21 cellular contexts compared by ENCODE assay signal in genomic region chr11:96196074-96196787, GRCh38.
DNase-seq lines count a peak whose midpoint lies in the region; ATAC-seq and TF ChIP-seq lines count a peak whose summit lies in the region.
"Had no signal": no experiment of that assay in that cellular context is flagged by ENCODE, and none has a peak within 500 bp of the region (broad histone marks: within the 10 kb centered on the region; RNA-seq: fewer than 3 reads in every experiment).

No MANE protein-coding gene starts in this region.

- H3K36me3 Mint-ChIP-seq in CD4-positive, CD25-positive, alpha-beta regulatory T cell = peaks cover 38% of the 10 kb centered on the region
- peaks cover 10% of the 10 kb centered on the region for H3K36me3 Mint-ChIP-seq in central memory CD8-positive, alpha-beta T cell (ENCODE audit: insufficient read depth)
- peaks cover 7 to 45% (median 43%) of the 10 kb centered on the region in 3 donors for H3K36me3 Mint-ChIP-seq in naive thymus-derived CD8-positive, alpha-beta T cell
- H3K36me3 Mint-ChIP-seq in glutamatergic neuron (ENCODE audit: unreplicated experiment) = no peaks in the 10 kb centered on the region

- peaks cover 21% of the 10 kb centered on the region for H3K4me1 ChIP-seq in CD4-positive, CD25-positive, alpha-beta regulatory T cell (ENCODE audit: control insufficient read depth, insufficient read depth, low read length, poor library complexity, severe bottlenecking)

- H3K27ac ChIP-seq in CD4-positive, CD25-positive, alpha-beta regulatory T cell (ENCODE audit: insufficient read depth, low read length, poor library complexity, severe bottlenecking) = no peak overlapping the region
- H3K27ac ChIP-seq: esophagus muscularis mucosa, right atrium auricular region had no signal

- DNase-seq in CD4-positive, CD25-positive, alpha-beta regulatory T cell = no peak
- peak; percentile 29 to 50 for DNase-seq in NCI-H526 (lab: John Stamatoyannopoulos, UW)
- no peak for DNase-seq in central memory CD8-positive, alpha-beta T cell (ENCODE audit: low spot score in 2 of 2)
- DNase-seq in naive thymus-derived CD8-positive, alpha-beta T cell = no peak
- no peak for DNase-seq in NCI-H345 (lab: John Stamatoyannopoulos, UW)
- DNase-seq in glutamatergic neuron = no peak
- DNase-seq: amygdala, Caco-2, MG63, NCI-H1930, NCI-H82 had no signal

- H3K9me3 Mint-ChIP-seq in CD4-positive, CD25-positive, alpha-beta regulatory T cell = peaks cover 0 to 4% (median 0%) of the 10 kb centered on the region in 7 donors
- no peaks in the 10 kb centered on the region for H3K9me3 Mint-ChIP-seq in central memory CD8-positive, alpha-beta T cell
- peaks cover 0 to 3% (median 0%) of the 10 kb centered on the region in 9 donors for H3K9me3 Mint-ChIP-seq in naive thymus-derived CD8-positive, alpha-beta T cell
- no peaks in the 10 kb centered on the region for H3K9me3 Mint-ChIP-seq in glutamatergic neuron (ENCODE audit: unreplicated experiment)
- H3K9me3 Mint-ChIP-seq: dendritic cell treated with granulocyte-macrophage colony-stimulating factor and Interleukin-4, amounts not matched to agents 40 ng/mL and 50 ng/mL, for 4 days; T-helper 1 cell treated with Interleukin-12 subunit alpha and Interleukin-12 subunit beta and Interleukin-4 antibody, amounts not matched to agents 30 μg/mL and 1 μg/mL, for 36 hours had no signal

- peak overlapping the region in 2 of 4 donors; percentile 19 to 29 for H3K4me3 Mint-ChIP-seq in CD4-positive, CD25-positive, alpha-beta regulatory T cell
- no peak overlapping the region for H3K4me3 Mint-ChIP-seq in central memory CD8-positive, alpha-beta T cell
- peak overlapping the region in 3 of 10 donors; percentile 3 to 23 (median 15) for H3K4me3 Mint-ChIP-seq in naive thymus-derived CD8-positive, alpha-beta T cell
- no peak overlapping the region for H3K4me3 Mint-ChIP-seq in glutamatergic neuron (ENCODE audit: unreplicated experiment)
- H3K4me3 Mint-ChIP-seq: dendritic cell treated with granulocyte-macrophage colony-stimulating factor and Interleukin-4, amounts not matched to agents 40 ng/mL and 50 ng/mL, for 4 days; natural killer cell treated with Interleukin-12 subunit alpha and Interleukin-12 subunit beta and Interleukin-15 and Interleukin-18, amount 100 ng/mL, for 72 hours; T-helper 1 cell treated with Interleukin-12 subunit alpha and Interleukin-12 subunit beta and Interleukin-4 antibody, amounts not matched to agents 30 μg/mL and 1 μg/mL, for 36 hours had no signal

- H3K27me3 Mint-ChIP-seq in CD4-positive, CD25-positive, alpha-beta regulatory T cell = no peaks in the 10 kb centered on the region
- no peaks in the 10 kb centered on the region for H3K27me3 Mint-ChIP-seq in central memory CD8-positive, alpha-beta T cell
- H3K27me3 Mint-ChIP-seq in naive thymus-derived CD8-positive, alpha-beta T cell = no peaks in the 10 kb centered on the region
- H3K27me3 Mint-ChIP-seq in glutamatergic neuron (ENCODE audit: unreplicated experiment) = no peaks in the 10 kb centered on the region
- H3K27me3 Mint-ChIP-seq: natural killer cell treated with Interleukin-12 subunit alpha and Interleukin-12 subunit beta and Interleukin-15 and Interleukin-18, amount 100 ng/mL, for 72 hours had no signal

- no peak for TF ChIP-seq CTCF in glutamatergic neuron (IDR thresholded peaks at IDR 0.05; ENCODE audit: partially characterized antibody, unreplicated experiment)

- no peak for ATAC-seq in CD4-positive, CD25-positive, alpha-beta regulatory T cell (ENCODE audit: low read depth in 2 of 2)
- ATAC-seq in central memory CD8-positive, alpha-beta T cell (replicated peaks; ENCODE audit: extremely low read depth, poor library complexity, severe bottlenecking) = no peak
- no peak for ATAC-seq in naive thymus-derived CD8-positive, alpha-beta T cell
- ATAC-seq in GM18873 (IDR thresholded peaks at IDR 0.05; ENCODE audit: low FRiP score, unreplicated experiment) (no peak), HG03354 (IDR thresholded peaks at IDR 0.05; ENCODE audit: poor library complexity, severe bottlenecking, unreplicated experiment) (no peak)
- ATAC-seq: activated CD4-positive, CD25-positive, alpha-beta regulatory T cell treated with anti-CD3 and anti-CD28 coated beads, Interleukin-2, amount 50 U/mL, for 24 hours; left lobe of liver; natural killer cell treated with Interleukin-12 subunit alpha and Interleukin-12 subunit beta and Interleukin-15 and Interleukin-18, amount 100 ng/mL, for 72 hours had no signal

- peak overlapping the region; percentile 36 to 74 (median 49) for H3K27ac Mint-ChIP-seq in CD4-positive, CD25-positive, alpha-beta regulatory T cell
- H3K27ac Mint-ChIP-seq in central memory CD8-positive, alpha-beta T cell (ENCODE audit: low read depth) = peak overlapping the region; percentile 70
- peak overlapping the region in 8 of 10 donors; percentile 45 to 92 (median 79) for H3K27ac Mint-ChIP-seq in naive thymus-derived CD8-positive, alpha-beta T cell
- no peak overlapping the region for H3K27ac Mint-ChIP-seq in glutamatergic neuron (ENCODE audit: unreplicated experiment)
- H3K27ac Mint-ChIP-seq: dendritic cell treated with granulocyte-macrophage colony-stimulating factor and Interleukin-4, amounts not matched to agents 40 ng/mL and 50 ng/mL, for 4 days; T-helper 1 cell treated with Interleukin-12 subunit alpha and Interleukin-12 subunit beta and Interleukin-4 antibody, amounts not matched to agents 30 μg/mL and 1 μg/mL, for 36 hours had no signal

- no peaks in the 10 kb centered on the region for H3K36me3 ChIP-seq in CD4-positive, CD25-positive, alpha-beta regulatory T cell (ENCODE audit: control insufficient read depth, insufficient read depth, low read length)
- H3K36me3 ChIP-seq: esophagus muscularis mucosa, MG63, right atrium auricular region, tibial nerve had no signal

- H3K4me1 Mint-ChIP-seq in CD4-positive, CD25-positive, alpha-beta regulatory T cell = peaks cover 51 to 92% (median 64%) of the 10 kb centered on the region in 4 donors
- peaks cover 46% of the 10 kb centered on the region for H3K4me1 Mint-ChIP-seq in central memory CD8-positive, alpha-beta T cell
- peaks cover 39 to 90% (median 86%) of the 10 kb centered on the region in 4 donors for H3K4me1 Mint-ChIP-seq in naive thymus-derived CD8-positive, alpha-beta T cell
- peaks cover 30% of the 10 kb centered on the region for H3K4me1 Mint-ChIP-seq in glutamatergic neuron (ENCODE audit: low read depth, unreplicated experiment)

- POLR2A ChIA-PET in naive thymus-derived CD8-positive, alpha-beta T cell (lab: Charles Lee) = interaction anchor here (2.1 kb wide), 1 partner anchor 19 kb away, joined by 7 read pairs; no protein-coding TSS in a partner anchor

- H3K9me3 ChIP-seq in CD4-positive, CD25-positive, alpha-beta regulatory T cell (ENCODE audit: control insufficient read depth in 2 of 2, low read length in 2 of 2) = no peaks in the 10 kb centered on the region
- H3K9me3 ChIP-seq: Caco-2, esophagus muscularis mucosa, MG63, right atrium auricular region, tibial nerve had no signal

- H3K27me3 ChIP-seq in CD4-positive, CD25-positive, alpha-beta regulatory T cell (ENCODE audit: control insufficient read depth, insufficient read depth, low read length) = no peaks in the 10 kb centered on the region
- H3K27me3 ChIP-seq: esophagus muscularis mucosa, MG63, right atrium auricular region, tibial nerve had no signal

- H3K4me3 ChIP-seq in CD4-positive, CD25-positive, alpha-beta regulatory T cell (ENCODE audit: low read depth, low read length) = no peak overlapping the region
- H3K4me3 ChIP-seq: esophagus muscularis mucosa, MG63, right atrium auricular region, tibial nerve had no signal

Comparison
In these comparisons a context has a peak if more than half of its experiments do, and no peak if none do; other contexts are left out.
1. DNase-seq: peak in NCI-H526 (2 of 2); none in CD4-positive, CD25-positive, alpha-beta regulatory T cell (0 of 3), central memory CD8-positive, alpha-beta T cell (0 of 2), naive thymus-derived CD8-positive, alpha-beta T cell (0 of 10), NCI-H345 (single experiment) and glutamatergic neuron (single experiment).